11 cellular contexts compared by ENCODE assay signal in the genomic region with DNA sequence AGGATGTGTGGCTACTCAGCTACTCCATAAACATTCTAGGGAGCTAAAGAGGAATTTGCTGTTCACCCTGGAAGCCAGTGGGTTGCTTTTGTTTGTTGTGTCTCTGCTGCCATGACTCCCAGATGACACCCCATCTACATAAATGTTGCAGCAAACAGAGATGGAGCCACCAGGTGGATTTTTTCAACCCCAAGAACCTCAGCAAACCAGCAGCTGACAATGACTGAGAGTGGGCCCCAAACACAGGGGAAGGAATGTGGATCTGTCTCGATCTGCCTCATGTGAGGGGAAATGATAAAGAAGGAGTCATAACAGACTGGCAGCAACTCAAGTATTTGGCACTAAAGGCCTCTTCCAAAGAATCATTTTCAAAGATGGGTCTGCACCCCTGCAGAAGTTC.
DNase-seq lines count a peak whose midpoint lies in the region; ATAC-seq and TF ChIP-seq lines count a peak whose summit lies in the region.
"Had no signal": no experiment of that assay in that cellular context is flagged by ENCODE, and none has a peak within 500 bp of the region (broad histone marks: within the 10 kb centered on the region; RNA-seq: fewer than 3 reads in every experiment).

No MANE protein-coding gene starts in this region.

- no peak overlapping the region for H3K4me3 ChIP-seq in AG09309 (ENCODE audit: control insufficient read depth, low read depth, low read length)
- no peak overlapping the region for H3K4me3 ChIP-seq in endodermal cell (ENCODE audit: low read length)
- no peak overlapping the region for H3K4me3 ChIP-seq in mucosa of descending colon

- H3K27ac Mint-ChIP-seq in endodermal cell: no peak overlapping the region
- H3K27ac Mint-ChIP-seq: CD4-positive, CD25-positive, alpha-beta regulatory T cell had no signal

- H3K36me3 Mint-ChIP-seq in endodermal cell (ENCODE audit: low read depth): peaks cover 30% of the 10 kb centered on the region
- H3K36me3 Mint-ChIP-seq: CD4-positive, CD25-positive, alpha-beta regulatory T cell had no signal

- H3K9ac ChIP-seq in endodermal cell (ENCODE audit: extremely low read depth, low read length, poor library complexity, severe bottlenecking): no peak overlapping the region

- peak; percentile 63 for DNase-seq in AG09309 (ENCODE audit: low read depth)
- peak; percentile 92 for DNase-seq in NCI-H226
- DNase-seq in endodermal cell: peak; percentile 64
- DNase-seq in mucosa of descending colon: no peak
- no peak for DNase-seq in NCI-H345 treated with DMSO at 0.1 percent for 48 hours (lab: John Stamatoyannopoulos, UW; ENCODE audit: unreplicated experiment)
- no peak for DNase-seq in NCI-H128 (lab: John Stamatoyannopoulos, UW; ENCODE audit: unreplicated experiment)
- DNase-seq: anterior cingulate cortex; CD4-positive, CD25-positive, alpha-beta regulatory T cell; NCI-H1436 had no signal

- H3K27me3 Mint-ChIP-seq in endodermal cell (ENCODE audit: insufficient read depth): no peaks in the 10 kb centered on the region

- H3K36me3 ChIP-seq in endodermal cell (ENCODE audit: control insufficient read depth, insufficient read depth, low read length) (no peaks in the 10 kb centered on the region), mucosa of descending colon (ENCODE audit: low read depth) (no peaks in the 10 kb centered on the region)

- WGBS in endodermal cell (ENCODE audit: insufficient coverage in 1 of 2, insufficient read length in 1 of 2), 2 experiments: 84% methylated on average over 1 of the region's 1 CpG; no CpG with 5 or more reads in 1 of the 2 experiments

- ATAC-seq in mucosa of descending colon: peak; percentile 30
- no peak for ATAC-seq in GM21526 (IDR thresholded peaks at IDR 0.05; ENCODE audit: low FRiP score, unreplicated experiment)
- no peak for ATAC-seq in GM21723 (IDR thresholded peaks at IDR 0.05; ENCODE audit: unreplicated experiment)

- H3K4me3 Mint-ChIP-seq in endodermal cell: no peak overlapping the region
- H3K4me3 Mint-ChIP-seq: CD4-positive, CD25-positive, alpha-beta regulatory T cell had no signal

- H3K9me3 ChIP-seq in endodermal cell (ENCODE audit: control insufficient read depth, low read length) (peaks cover 39% of the 10 kb centered on the region), mucosa of descending colon (peaks cover 2% of the 10 kb centered on the region)

- no peaks in the 10 kb centered on the region for H3K27me3 ChIP-seq in endodermal cell (ENCODE audit: control insufficient read depth, insufficient read depth, low read length, poor library complexity, severe bottlenecking)

- H3K4me1 Mint-ChIP-seq in endodermal cell: peaks cover 2% of the 10 kb centered on the region
- H3K4me1 Mint-ChIP-seq: CD4-positive, CD25-positive, alpha-beta regulatory T cell had no signal

- H3K4me1 ChIP-seq in endodermal cell (ENCODE audit: control insufficient read depth, insufficient read depth, low read length): no peaks in the 10 kb centered on the region
- peaks cover 3% of the 10 kb centered on the region for H3K4me1 ChIP-seq in mucosa of descending colon (ENCODE audit: low read depth)

- H3K27ac ChIP-seq in endodermal cell (ENCODE audit: low read depth, low read length): no peak overlapping the region

- intact Hi-C loops in mucosa of descending colon (cut with DNase I, micrococcal nuclease): no loop called here

- peaks cover 10% of the 10 kb centered on the region for H3K9me3 Mint-ChIP-seq in endodermal cell

- TF ChIP-seq CTCF in AG09309 (IDR thresholded peaks at IDR 0.05; ENCODE audit: control insufficient read depth, insufficient read depth, low read depth, low read length, missing control alignments): no peak
- no peak for TF ChIP-seq CTCF in endodermal cell (conservative IDR thresholded peaks at IDR 0.05)
- TF ChIP-seq CTCF in mucosa of descending colon (IDR thresholded peaks at IDR 0.05): no peak

Comparison
In these comparisons a context has a peak if more than half of its experiments do, and no peak if none do; other contexts are left out.
1. DNase-seq: peak in AG09309 (single experiment), NCI-H226 (single experiment) and endodermal cell (single experiment); none in mucosa of descending colon (0 of 3), NCI-H345 treated with DMSO at 0.1 percent for 48 hours (single experiment) and NCI-H128 (single experiment).